ENCODE assay signal across 1 cellular context in genomic region chrX:103774070-103774642, GRCh38.
TF ChIP-seq lines count a peak whose summit lies in the region.

No MANE protein-coding gene starts in this region.

TF ChIP-seq in HCT116, 20 proteins besides CTCF, POLR2A, EP300 and RAD21 (continued from another document):
- TF ChIP-seq REST (IDR thresholded peaks at IDR 0.05; ENCODE audit: low read depth) (no peak), TCF7L2 (IDR thresholded peaks at IDR 0.05; ENCODE audit: borderline replicate concordance, extremely low read depth, insufficient read depth, insufficient read length) (no peak), ZNF274 (IDR thresholded peaks at IDR 0.05; ENCODE audit: low read depth, low read length) (no peak), EZH2phosphoT487 (IDR thresholded peaks at IDR 0.05; ENCODE audit: borderline replicate concordance) (no peak), EZH2 (IDR thresholded peaks at IDR 0.05) (no peak), EGR1 (IDR thresholded peaks at IDR 0.05; ENCODE audit: low read depth) (no peak), POLR2AphosphoS5 (IDR thresholded peaks at IDR 0.05; ENCODE audit: low read depth, low read length) (no peak), ZFX (IDR thresholded peaks at IDR 0.05) (no peak)
- TF ChIP-seq, protein P1, sequence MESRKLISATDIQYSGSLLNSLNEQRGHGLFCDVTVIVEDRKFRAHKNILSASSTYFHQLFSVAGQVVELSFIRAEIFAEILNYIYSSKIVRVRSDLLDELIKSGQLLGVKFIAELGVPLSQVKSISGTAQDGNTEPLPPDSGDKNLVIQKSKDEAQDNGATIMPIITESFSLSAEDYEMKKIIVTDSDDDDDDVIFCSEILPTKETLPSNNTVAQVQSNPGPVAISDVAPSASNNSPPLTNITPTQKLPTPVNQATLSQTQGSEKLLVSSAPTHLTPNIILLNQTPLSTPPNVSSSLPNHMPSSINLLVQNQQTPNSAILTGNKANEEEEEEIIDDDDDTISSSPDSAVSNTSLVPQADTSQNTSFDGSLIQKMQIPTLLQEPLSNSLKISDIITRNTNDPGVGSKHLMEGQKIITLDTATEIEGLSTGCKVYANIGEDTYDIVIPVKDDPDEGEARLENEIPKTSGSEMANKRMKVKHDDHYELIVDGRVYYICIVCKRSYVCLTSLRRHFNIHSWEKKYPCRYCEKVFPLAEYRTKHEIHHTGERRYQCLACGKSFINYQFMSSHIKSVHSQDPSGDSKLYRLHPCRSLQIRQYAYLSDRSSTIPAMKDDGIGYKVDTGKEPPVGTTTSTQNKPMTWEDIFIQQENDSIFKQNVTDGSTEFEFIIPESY (IDR thresholded peaks at IDR 0.05; ENCODE audit: extremely low read depth, insufficient replicate concordance, low read length): no peak
